Comparison of ENCODE assay signal across 8 cellular contexts in the genomic region with DNA sequence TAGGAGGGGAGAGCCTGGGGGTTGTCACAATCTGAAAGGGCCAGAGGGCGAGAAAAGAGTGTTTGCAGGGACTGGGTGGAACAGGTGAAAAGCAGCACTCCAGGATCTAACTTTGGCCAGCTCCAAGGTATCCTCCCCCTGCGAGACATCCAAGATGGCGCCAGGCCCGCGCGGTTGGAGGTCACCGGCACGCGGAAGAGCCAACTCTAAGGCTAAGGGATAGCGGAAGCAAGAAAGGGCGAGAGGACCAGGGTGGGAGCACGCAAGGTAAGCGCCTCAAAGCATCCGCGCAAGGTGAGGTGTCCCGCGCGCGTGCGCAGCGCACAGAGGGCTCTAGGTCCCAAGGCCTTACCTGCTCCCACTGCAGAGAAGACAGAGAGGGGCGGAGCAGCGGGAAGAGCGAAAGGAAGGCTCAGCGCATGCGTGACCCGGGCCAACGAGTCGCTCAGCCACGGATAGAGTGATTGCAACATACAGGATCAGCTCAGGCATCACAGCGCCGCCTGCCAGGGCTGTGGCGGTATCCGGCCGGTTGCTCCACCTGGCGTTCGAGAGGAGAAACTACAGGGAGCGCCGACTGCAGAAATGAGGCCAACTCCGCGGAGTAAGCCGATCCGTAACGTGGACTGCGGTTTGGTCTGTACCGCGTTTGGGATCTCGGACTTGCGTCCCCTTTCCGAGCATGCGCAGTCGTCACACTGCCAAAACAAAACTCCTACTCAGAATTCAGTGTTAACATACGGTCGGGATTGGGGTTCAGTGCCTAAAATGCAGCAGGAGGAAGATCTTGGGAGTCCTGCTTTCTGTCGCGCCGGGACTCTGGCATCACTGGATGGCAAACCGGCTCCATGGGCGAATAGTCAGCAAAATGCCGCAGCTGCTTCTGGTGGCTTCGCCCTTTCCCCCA. TPM values are rescaled to one million over a fixed set of nuclear protein-coding genes. Genes with fewer than 3 reads are reported as not detected.
DNase-seq lines count a peak whose midpoint lies in the region; ATAC-seq, FAIRE-seq and TF ChIP-seq lines count a peak whose summit lies in the region.

A gene (minus strand): TSS at position 383 of the 907 bp plus-strand sequence. CDS start 3,469 bp downstream, outside the sequence.

- H3K4me1 ChIP-seq in kidney (ENCODE audit: control insufficient read depth in 1 of 2, insufficient read depth in 1 of 2, low read depth in 1 of 2, low read length in 2 of 2), result peaks cover 0 to 12% of the 10 kb centered on the region in 2 donors

- peak; percentile 96 for ATAC-seq in HG03439 (IDR thresholded peaks at IDR 0.05; ENCODE audit: unreplicated experiment)

- CTCF ChIA-PET in BJ (lab: Yijun Ruan, JAX), result interaction anchor here (0.6 to 7.0 kb wide), 32 partner anchors 8 to 540 kb away, joined by 3 to 125 read pairs (median 4); a partner anchor contains a TSS

- DNase-seq in BJ (ENCODE audit: low read depth) (peak; percentile 96), NCI-H510A (lab: John Stamatoyannopoulos, UW) (peak; percentile 94), cerebellum (ENCODE audit: low spot score) (peak; percentile 97), kidney (peak; percentile 99)
- DNase-seq in activated CD4-positive, alpha-beta T cell treated with anti-CD3 and anti-CD28 coated beads for 1 hour, result peak; percentile 96
- peak; percentile 98 for DNase-seq in stimulated activated CD4-positive, alpha-beta T cell treated with anti-CD3 and anti-CD28 coated beads, Interleukin-15, amount 100 ng/mL, for 24 hours

- H3K9me3 ChIP-seq in kidney (ENCODE audit: control insufficient read depth in 1 of 2, low read length in 2 of 2), result no peaks in the 10 kb centered on the region

- no peaks in the 10 kb centered on the region for H3K27me3 ChIP-seq in BJ (ENCODE audit: control insufficient read depth, insufficient read depth, low read length)

- peak; percentile 89 for FAIRE-seq in kidney (lab: Jason Lieb, UNC)

- H3K4me3 ChIP-seq in BJ (ENCODE audit: low read depth, low read length), result peak within 1 kb of the TSS; percentile 76
- H3K4me3 ChIP-seq in kidney (ENCODE audit: low read length in 2 of 2), result peak within 1 kb of the TSS; percentile 84 to 98

- intact Hi-C loops in kidney (cut with DNase I), result no loop called here

- TF ChIP-seq CTCF in BJ (IDR thresholded peaks at IDR 0.05; ENCODE audit: insufficient read depth, low read depth, low read length) (peak; percentile 99), kidney (IDR thresholded peaks at IDR 0.05; ENCODE audit: borderline replicate concordance, extremely low read depth, insufficient read depth) (peak; percentile 99)

- H3K36me3 ChIP-seq in BJ (ENCODE audit: control insufficient read depth, insufficient read depth, low read length), result peaks cover 2% of the 10 kb centered on the region; the same call in 1 of the 2 replicates
- H3K36me3 ChIP-seq in kidney (ENCODE audit: control insufficient read depth in 1 of 2, insufficient read depth in 2 of 2, low read length in 2 of 2), result peaks cover 6 to 9% of the 10 kb centered on the region in 2 donors

- POLR2A ChIA-PET in BJ (lab: Charles Lee), result interaction anchor here (0.6 to 0.7 kb wide), 2 partner anchors 70 to 175 kb away, joined by 3 read pairs; a partner anchor contains a TSS

- H3K9ac ChIP-seq in kidney (ENCODE audit: low read length in 2 of 2), result peak within 1 kb of the TSS; percentile 90 to 93

- TF ChIP-seq POLR2A in GM19193 (IDR thresholded peaks at IDR 0.05; ENCODE audit: extremely low read depth, insufficient read depth, insufficient read length), result peak; percentile 95

- H3K27ac ChIP-seq in kidney (ENCODE audit: low read depth in 2 of 2, low read length in 2 of 2), result peak within 1 kb of the TSS; percentile 95 to 96

RNA-seq across cellular contexts. Expression of the gene that starts here (rescaled TPM):
- polyA plus RNA-seq in BJ (2011; rRNA removed), result 356 and 381 TPM in 2 replicates
- 476 and 1,007 TPM in 2 replicates for polyA minus RNA-seq in BJ (2011; rRNA and poly(A)+ RNA removed)
- 69.4 TPM for total RNA-seq in cerebellum
- total RNA-seq in kidney, result 271 TPM
- 939 TPM for polyA plus RNA-seq in kidney (ENCODE audit: insufficient read depth, low read depth, low replicate concordance)

Comparison
In these comparisons a context has a peak if more than half of its experiments do, and no peak if none do; other contexts are left out.
1. Peak in every context shown above with its lines: DNase-seq, ATAC-seq, H3K4me3 ChIP-seq and H3K27ac ChIP-seq.